In genomic region chr2:199471443-199472057, GRCh38 we compare ENCODE assay signal across 9 cellular contexts. TPM values are rescaled to one million over a fixed set of nuclear protein-coding genes. Genes with fewer than 3 reads are reported as not detected.
DNase-seq lines count a peak whose midpoint lies in the region; ATAC-seq, FAIRE-seq and TF ChIP-seq lines count a peak whose summit lies in the region.
"Had no signal": no experiment of that assay in that cellular context is flagged by ENCODE, and none has a peak within 500 bp of the region (broad histone marks: within the 10 kb centered on the region; RNA-seq: fewer than 3 reads in every experiment).

No MANE protein-coding gene starts in this region.

- no peak overlapping the region for H3K27ac Mint-ChIP-seq in naive thymus-derived CD8-positive, alpha-beta T cell

- no peak overlapping the region for H3K27ac ChIP-seq in RWPE1
- H3K27ac ChIP-seq in esophagus muscularis mucosa (replicated peaks in 1 of 4): no peak overlapping the region

- ATAC-seq in GM19467 (IDR thresholded peaks at IDR 0.05; ENCODE audit: unreplicated experiment) (peak; percentile 86), HG03439 (IDR thresholded peaks at IDR 0.05; ENCODE audit: unreplicated experiment) (no peak)
- ATAC-seq in naive thymus-derived CD8-positive, alpha-beta T cell: peak; percentile 29 to 31

- H3K36me3 ChIP-seq in esophagus muscularis mucosa: no peaks in the 10 kb centered on the region

- peaks cover 0 to 93% (median 60%) of the 10 kb centered on the region in 4 donors for H3K27me3 ChIP-seq in esophagus muscularis mucosa

- peaks cover 5 to 27% (median 12%) of the 10 kb centered on the region in 4 donors for H3K4me1 Mint-ChIP-seq in naive thymus-derived CD8-positive, alpha-beta T cell

- H3K36me3 Mint-ChIP-seq in naive thymus-derived CD8-positive, alpha-beta T cell: peaks cover 0 to 10% (median 9%) of the 10 kb centered on the region in 3 donors

- 22% methylated on average over 8 of the region's 35 CpGs for WGBS in esophagus muscularis mucosa

- no peak overlapping the region for H3K4me3 Mint-ChIP-seq in naive thymus-derived CD8-positive, alpha-beta T cell

- FAIRE-seq in D721Med (lab: Jason Lieb, UNC): no peak
- FAIRE-seq: TTC549 had no signal

- intact Hi-C loops in esophagus muscularis mucosa (cut with DNase I): loop anchor here (5.0 kb wide), 1 partner anchor 39 kb away; no protein-coding TSS in a partner anchor

- DNase-seq in D721Med (ENCODE audit: insufficient read length, low spot score): peak; percentile 77
- DNase-seq in HUDEP-2 (lab: John Stamatoyannopoulos, UW; ENCODE audit: unreplicated experiment in 76 of 76): peak in 70 of 76 experiments; percentile 22 to 83 (median 65)
- DNase-seq in RWPE1 (ENCODE audit: low spot score): peak; percentile 55
- DNase-seq in esophagus muscularis mucosa (ENCODE audit: extremely low spot score): no peak
- no peak for DNase-seq in naive thymus-derived CD8-positive, alpha-beta T cell
- DNase-seq in NCI-H2196 treated with DMSO at 0.1 percent for 48 hours (lab: John Stamatoyannopoulos, UW; ENCODE audit: unreplicated experiment): no peak

- TF ChIP-seq EP300 in esophagus muscularis mucosa (IDR thresholded peaks at IDR 0.05): no peak

- peaks cover 0 to 7% (median 2%) of the 10 kb centered on the region in 9 donors for H3K9me3 Mint-ChIP-seq in naive thymus-derived CD8-positive, alpha-beta T cell

- POLR2A ChIA-PET in RWPE1 (lab: Yijun Ruan, JAX; ENCODE audit: low non-redundant PET): no interaction called here
- POLR2A ChIA-PET in naive thymus-derived CD8-positive, alpha-beta T cell (lab: Charles Lee): no interaction called here

- peak overlapping the region in 3 of 4 donors; percentile 19 to 38 (median 22) for H3K4me3 ChIP-seq in esophagus muscularis mucosa

- peaks cover 31 to 41% (median 33%) of the 10 kb centered on the region in 4 donors for H3K4me1 ChIP-seq in esophagus muscularis mucosa

- CTCF ChIA-PET in RWPE1 (lab: Yijun Ruan, JAX): interaction anchor here (0.6 to 1.2 kb wide), 6 partner anchors 9 to 1157 kb away, joined by 3 to 5 read pairs (median 4); no protein-coding TSS in a partner anchor

- H3K9me3 ChIP-seq in esophagus muscularis mucosa: no peaks in the 10 kb centered on the region

- no peak for TF ChIP-seq POLR2A in esophagus muscularis mucosa (IDR thresholded peaks at IDR 0.05; ENCODE audit: low read depth)

- peak; percentile 50 for TF ChIP-seq CTCF in D721Med (IDR thresholded peaks at IDR 0.05; ENCODE audit: insufficient read depth, missing control alignments)
- peak; percentile 80 for TF ChIP-seq CTCF in RWPE1 (conservative IDR thresholded peaks at IDR 0.05; ENCODE audit: low read depth)
- peak; percentile 37 to 78 (median 54) for TF ChIP-seq CTCF in esophagus muscularis mucosa (IDR thresholded peaks at IDR 0.05)

- peaks cover 57 to 87% (median 77%) of the 10 kb centered on the region in 5 donors for H3K27me3 Mint-ChIP-seq in naive thymus-derived CD8-positive, alpha-beta T cell

RNA-seq across cellular contexts. Expression of gene SATB2, which starts 13.8 kb away (rescaled TPM):
- total RNA-seq in esophagus muscularis mucosa: 1 to 10 TPM; 2.2 to 6.6 (median 5.0) TPM
- under 1 TPM; 0.49 to 0.74 TPM for total RNA-seq in naive thymus-derived CD8-positive, alpha-beta T cell
- polyA plus RNA-seq in naive thymus-derived CD8-positive, alpha-beta T cell: under 1 TPM in 2 of 3 donors, not detected in 1; 0.02 to 0.43 TPM

Comparison
In these comparisons a context has a peak if more than half of its experiments do, and no peak if none do; other contexts are left out.
1. DNase-seq: peak in D721Med (single experiment), HUDEP-2 (70 of 76) and RWPE1 (single experiment); none in esophagus muscularis mucosa (single experiment), naive thymus-derived CD8-positive, alpha-beta T cell (0 of 10) and NCI-H2196 treated with DMSO at 0.1 percent for 48 hours (single experiment).
2. Peak in every context shown above with its lines, with median percentiles within 50 percentile points of each other: CTCF ChIP-seq.